In the genomic region with DNA sequence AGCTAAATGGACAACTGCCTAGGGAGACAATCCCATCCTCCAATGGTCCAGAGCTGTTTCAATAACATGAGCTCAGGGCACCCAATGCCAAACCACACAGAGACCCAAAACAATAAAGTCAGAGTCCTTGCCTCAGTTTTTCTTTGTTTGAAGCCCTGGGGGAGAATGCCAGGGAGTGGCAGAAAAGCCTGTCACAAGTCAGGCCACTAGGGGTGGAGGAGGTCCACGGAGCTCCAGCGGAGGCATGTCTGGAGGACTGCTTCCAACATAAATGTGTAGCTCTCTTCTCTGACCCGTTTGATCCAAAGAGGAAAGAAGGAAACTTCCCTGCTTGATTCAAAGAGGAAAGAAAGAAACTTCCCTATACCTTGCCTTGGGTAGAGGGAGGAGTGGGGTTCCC, we compare ENCODE assay signal across 15 cellular contexts.
"Had no signal": no experiment of that assay in that cellular context is flagged by ENCODE, and none has a peak within 500 bp of the region (broad histone marks: within the 10 kb centered on the region; RNA-seq: fewer than 3 reads in every experiment).

No MANE protein-coding gene starts in this region.

- H3K27ac ChIP-seq: heart left ventricle, lower lobe of right lung, thyroid gland had no signal

- H3K27ac Mint-ChIP-seq: activated CD4-positive, alpha-beta T cell treated with anti-CD3 and anti-CD28 coated beads, Interleukin-2, amount 10 ng/mL, durations not matched to agents 7 days and 5 days; activated naive CD4-positive, alpha-beta T cell treated with anti-CD3 and anti-CD28 coated beads for 36 hours; activated naive CD8-positive, alpha-beta T cell treated with anti-CD3 and anti-CD28 coated beads, Interleukin-2, amount 50 U/mL, for 24 hours; dendritic cell treated with granulocyte-macrophage colony-stimulating factor and Interleukin-4, amounts not matched to agents 40 ng/mL and 50 ng/mL, for 4 days; stimulated activated naive B cell treated with anti-CD40 and anti-IgM and Interleukin-4, amounts not matched to agents 10 μg/mL and 1 μg/mL and 100 μg/mL, for 72 hours; T-helper 2 cell treated with Interferon-gamma antibody and Interleukin-4, amounts not matched to agents 5 μg/mL and 100 μg/mL, for 36 hours had no signal

- ATAC-seq: activated naive CD8-positive, alpha-beta T cell treated with anti-CD3 and anti-CD28 coated beads, Interleukin-2, amount 50 U/mL, for 24 hours; heart left ventricle; left colon; lower lobe of right lung; stimulated activated naive B cell treated with anti-CD40 and anti-IgM and Interleukin-4, amounts not matched to agents 10 μg/mL and 1 μg/mL and 100 μg/mL, for 72 hours had no signal

- H3K36me3 ChIP-seq: heart left ventricle, lower lobe of right lung, thyroid gland, vagina had no signal

- H3K4me3 Mint-ChIP-seq: activated CD4-positive, alpha-beta T cell treated with anti-CD3 and anti-CD28 coated beads, Interleukin-2, amount 10 ng/mL, durations not matched to agents 7 days and 5 days; activated naive CD4-positive, alpha-beta T cell treated with anti-CD3 and anti-CD28 coated beads for 36 hours; activated naive CD8-positive, alpha-beta T cell treated with anti-CD3 and anti-CD28 coated beads, Interleukin-2, amount 50 U/mL, for 24 hours; dendritic cell treated with granulocyte-macrophage colony-stimulating factor and Interleukin-4, amounts not matched to agents 40 ng/mL and 50 ng/mL, for 4 days; neural crest cell; stimulated activated naive B cell treated with anti-CD40 and anti-IgM and Interleukin-4, amounts not matched to agents 10 μg/mL and 1 μg/mL and 100 μg/mL, for 72 hours; T-helper 2 cell treated with Interferon-gamma antibody and Interleukin-4, amounts not matched to agents 5 μg/mL and 100 μg/mL, for 36 hours had no signal

- H3K9me3 Mint-ChIP-seq: activated CD4-positive, alpha-beta T cell treated with anti-CD3 and anti-CD28 coated beads, Interleukin-2, amount 10 ng/mL, durations not matched to agents 7 days and 5 days; activated naive CD4-positive, alpha-beta T cell treated with anti-CD3 and anti-CD28 coated beads for 36 hours; activated naive CD8-positive, alpha-beta T cell treated with anti-CD3 and anti-CD28 coated beads, Interleukin-2, amount 50 U/mL, for 24 hours; dendritic cell treated with granulocyte-macrophage colony-stimulating factor and Interleukin-4, amounts not matched to agents 40 ng/mL and 50 ng/mL, for 4 days; neural crest cell; stimulated activated naive B cell treated with anti-CD40 and anti-IgM and Interleukin-4, amounts not matched to agents 10 μg/mL and 1 μg/mL and 100 μg/mL, for 72 hours; T-helper 2 cell treated with Interferon-gamma antibody and Interleukin-4, amounts not matched to agents 5 μg/mL and 100 μg/mL, for 36 hours had no signal

- H3K4me3 ChIP-seq: heart left ventricle, lower lobe of right lung, thyroid gland, vagina had no signal

- H3K4me1 Mint-ChIP-seq: activated CD4-positive, alpha-beta T cell treated with anti-CD3 and anti-CD28 coated beads, Interleukin-2, amount 10 ng/mL, durations not matched to agents 7 days and 5 days; activated naive CD8-positive, alpha-beta T cell treated with anti-CD3 and anti-CD28 coated beads, Interleukin-2, amount 50 U/mL, for 24 hours had no signal

- H3K27me3 Mint-ChIP-seq: activated naive CD8-positive, alpha-beta T cell treated with anti-CD3 and anti-CD28 coated beads, Interleukin-2, amount 50 U/mL, for 24 hours; stimulated activated naive B cell treated with anti-CD40 and anti-IgM and Interleukin-4, amounts not matched to agents 10 μg/mL and 1 μg/mL and 100 μg/mL, for 72 hours had no signal

- H3K27me3 ChIP-seq: heart left ventricle, thyroid gland, vagina had no signal

- H3K4me1 ChIP-seq: lower lobe of right lung, thyroid gland had no signal

- DNase-seq: activated CD4-positive, alpha-beta T cell treated with anti-CD3 and anti-CD28 coated beads, Interleukin-2, amount 10 ng/mL, durations not matched to agents 7 days and 5 days; activated naive CD4-positive, alpha-beta T cell treated with anti-CD3 and anti-CD28 coated beads for 36 hours; activated naive CD8-positive, alpha-beta T cell treated with anti-CD3 and anti-CD28 coated beads, Interleukin-2, amount 50 U/mL, for 24 hours; aorta; effector memory CD4-positive, alpha-beta T cell; heart left ventricle; left colon; lower lobe of right lung; stimulated activated CD4-positive, alpha-beta T cell treated with anti-CD3 and anti-CD28 coated beads, Interleukin-4, amount 100 ng/mL, for 1 hour; stimulated activated naive B cell treated with anti-CD40 and anti-IgM and Interleukin-4, amounts not matched to agents 10 μg/mL and 1 μg/mL and 100 μg/mL, for 72 hours; thyroid gland had no signal

- H3K9me3 ChIP-seq: heart left ventricle, lower lobe of right lung, thyroid gland, vagina had no signal

- H3K36me3 Mint-ChIP-seq: stimulated activated naive B cell treated with anti-CD40 and anti-IgM and Interleukin-4, amounts not matched to agents 10 μg/mL and 1 μg/mL and 100 μg/mL, for 72 hours had no signal
